ENCODE assay signal across 16 cellular contexts in genomic region chr9:14304242-14304641, GRCh38. TPM values are rescaled to one million over a fixed set of nuclear protein-coding genes. Genes with fewer than 3 reads are reported as not detected.
A peak's percentile ranks its signal among the peaks of the same experiment; 100 is the strongest.
DNase-seq lines count a peak whose midpoint lies in the region; ATAC-seq and TF ChIP-seq lines count a peak whose summit lies in the region.
"Had no signal": no experiment of that assay in that cellular context is flagged by ENCODE, and none has a peak within 500 bp of the region (broad histone marks: within the 10 kb centered on the region; RNA-seq: fewer than 3 reads in every experiment).

No MANE protein-coding gene starts in this region.

- TF ChIP-seq CTCF in brain (conservative IDR thresholded peaks at IDR 0.05): no peak

- no peaks in the 10 kb centered on the region for H3K27me3 ChIP-seq in rectal smooth muscle tissue (ENCODE audit: control insufficient read depth, insufficient read depth, low read length)

- no peak overlapping the region for H3K9ac ChIP-seq in rectal smooth muscle tissue (ENCODE audit: low read length)

- H3K36me3 Mint-ChIP-seq in brain: peaks cover 32% of the 10 kb centered on the region
- no peaks in the 10 kb centered on the region for H3K36me3 Mint-ChIP-seq in activated naive CD4-positive, alpha-beta T cell treated with anti-CD3 and anti-CD28 coated beads, Interleukin-2, amount 50 U/mL, for 72 hours

- no peak for ATAC-seq in activated naive CD4-positive, alpha-beta T cell treated with anti-CD3 and anti-CD28 coated beads, Interleukin-2, amount 50 U/mL, for 72 hours

- H3K4me1 Mint-ChIP-seq in brain: peaks cover 97% of the 10 kb centered on the region

- peak; percentile 78 for DNase-seq in NCI-H446 treated with DMSO at 0.1 percent for 48 hours (lab: John Stamatoyannopoulos, UW)
- peak; percentile 65 for DNase-seq in inferior parietal cortex (ENCODE audit: extremely low spot score)
- no peak for DNase-seq in NCI-H1930 (lab: John Stamatoyannopoulos, UW)
- DNase-seq in NCI-H1092 (lab: John Stamatoyannopoulos, UW): no peak
- no peak for DNase-seq in NCI-H345 treated with DMSO at 0.1 percent for 48 hours (lab: John Stamatoyannopoulos, UW; ENCODE audit: unreplicated experiment)
- DNase-seq in activated naive CD4-positive, alpha-beta T cell treated with anti-CD3 and anti-CD28 coated beads, Interleukin-2, amount 50 U/mL, for 72 hours (ENCODE audit: low spot score in 2 of 2): no peak
- DNase-seq: DMS53, IMR-90, Kasumi-1, NCI-H1436 treated with DMSO at 0.1 percent for 48 hours, NCI-H2227 treated with DMSO at 0.1 percent for 48 hours, NCI-H748 treated with DMSO at 0.1 percent for 48 hours, PC-9 had no signal

- no peaks in the 10 kb centered on the region for H3K27me3 Mint-ChIP-seq in brain

- H3K36me3 ChIP-seq in rectal smooth muscle tissue (ENCODE audit: control insufficient read depth, insufficient read depth, low read length): no peaks in the 10 kb centered on the region

- peak overlapping the region in 4 of 5 experiments; percentile 65 to 90 (median 80) for H3K4me3 Mint-ChIP-seq in brain

- H3K9me3 Mint-ChIP-seq in brain: no peaks in the 10 kb centered on the region
- no peaks in the 10 kb centered on the region for H3K9me3 Mint-ChIP-seq in activated naive CD4-positive, alpha-beta T cell treated with anti-CD3 and anti-CD28 coated beads, Interleukin-2, amount 50 U/mL, for 72 hours

- peak overlapping the region in 4 of 5 experiments; percentile 93 to 98 (median 96) for H3K27ac Mint-ChIP-seq in brain
- H3K27ac Mint-ChIP-seq in activated naive CD4-positive, alpha-beta T cell treated with anti-CD3 and anti-CD28 coated beads, Interleukin-2, amount 50 U/mL, for 72 hours: no peak overlapping the region

- peaks cover 18% of the 10 kb centered on the region for H3K4me1 ChIP-seq in rectal smooth muscle tissue (ENCODE audit: control insufficient read depth, insufficient read depth, low read length)

- no peak overlapping the region for H3K4me3 ChIP-seq in rectal smooth muscle tissue (ENCODE audit: low read length)
- H3K4me3 ChIP-seq: HAP-1, PC-9 had no signal

- H3K27ac ChIP-seq in rectal smooth muscle tissue (ENCODE audit: low read depth, low read length): peak overlapping the region; percentile 20
- H3K27ac ChIP-seq: PC-9 had no signal

RNA-seq across cellular contexts. Expression of gene NFIB, which starts 9.7 kb away (rescaled TPM):
- 49.5 TPM for polyA plus RNA-seq in brain (ENCODE audit: insufficient read depth, low read depth, low replicate concordance)
- total RNA-seq in activated naive CD4-positive, alpha-beta T cell treated with anti-CD3 and anti-CD28 coated beads, Interleukin-2, amount 50 U/mL, for 72 hours: not detected

Comparison
In these comparisons a context has a peak if more than half of its experiments do, and no peak if none do; other contexts are left out.
1. DNase-seq: peak in NCI-H446 treated with DMSO at 0.1 percent for 48 hours (single experiment) and inferior parietal cortex (single experiment); none in NCI-H1930 (0 of 2), NCI-H1092 (single experiment), NCI-H345 treated with DMSO at 0.1 percent for 48 hours (single experiment) and activated naive CD4-positive, alpha-beta T cell treated with anti-CD3 and anti-CD28 coated beads, Interleukin-2, amount 50 U/mL, for 72 hours (0 of 2).
2. H3K27ac Mint-ChIP-seq: peak in brain (4 of 5); none in activated naive CD4-positive, alpha-beta T cell treated with anti-CD3 and anti-CD28 coated beads, Interleukin-2, amount 50 U/mL, for 72 hours (0 of 2).